ENCODE assay signal across 1 cellular context in genomic region chr10:17958049-17958448, GRCh38.
TF ChIP-seq lines count a peak whose summit lies in the region.

No MANE protein-coding gene starts in this region.

TF ChIP-seq in HepG2, 621 proteins besides CTCF, POLR2A, EP300 and RAD21:
- TF ChIP-seq, protein P1, sequence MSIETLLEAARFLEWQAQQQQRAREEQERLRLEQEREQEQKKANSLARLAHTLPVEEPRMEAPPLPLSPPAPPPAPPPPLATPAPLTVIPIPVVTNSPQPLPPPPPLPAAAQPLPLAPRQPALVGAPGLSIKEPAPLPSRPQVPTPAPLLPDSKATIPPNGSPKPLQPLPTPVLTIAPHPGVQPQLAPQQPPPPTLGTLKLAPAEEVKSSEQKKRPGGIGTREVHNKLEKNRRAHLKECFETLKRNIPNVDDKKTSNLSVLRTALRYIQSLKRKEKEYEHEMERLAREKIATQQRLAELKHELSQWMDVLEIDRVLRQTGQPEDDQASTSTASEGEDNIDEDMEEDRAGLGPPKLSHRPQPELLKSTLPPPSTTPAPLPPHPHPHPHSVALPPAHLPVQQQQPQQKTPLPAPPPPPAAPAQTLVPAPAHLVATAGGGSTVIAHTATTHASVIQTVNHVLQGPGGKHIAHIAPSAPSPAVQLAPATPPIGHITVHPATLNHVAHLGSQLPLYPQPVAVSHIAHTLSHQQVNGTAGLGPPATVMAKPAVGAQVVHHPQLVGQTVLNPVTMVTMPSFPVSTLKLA (IDR thresholded peaks at IDR 0.05): peak; percentile 92
- no peak for TF ChIP-seq LRRFIP1 (CRISPR knock-in tag; conservative IDR thresholded peaks at IDR 0.05)
